Comparison of ENCODE assay signal across 18 cellular contexts in the genomic region with DNA sequence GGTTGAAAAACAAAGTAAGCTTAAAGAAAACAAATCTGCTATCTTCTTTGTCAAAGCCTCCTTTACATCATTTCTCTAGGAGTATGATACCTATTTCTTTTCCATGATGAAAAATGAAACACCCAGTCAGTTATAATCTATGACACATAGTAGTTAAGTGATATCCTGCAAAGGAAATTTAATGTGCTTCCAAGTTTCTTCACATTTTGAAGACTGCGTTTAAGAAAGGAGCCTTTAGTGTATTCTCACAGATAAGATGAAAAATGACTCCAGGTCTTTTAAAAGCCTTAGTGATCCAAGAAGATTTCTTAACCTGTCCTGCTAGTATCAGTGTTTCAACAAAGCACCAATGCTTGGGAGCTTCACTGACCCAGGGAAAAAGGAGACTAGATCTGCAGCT.
DNase-seq lines count a peak whose midpoint lies in the region; ATAC-seq and TF ChIP-seq lines count a peak whose summit lies in the region.
"Had no signal": no experiment of that assay in that cellular context is flagged by ENCODE, and none has a peak within 500 bp of the region (broad histone marks: within the 10 kb centered on the region; RNA-seq: fewer than 3 reads in every experiment).

No MANE protein-coding gene starts in this region.

- H3K4me1 Mint-ChIP-seq in HFFc6 (ENCODE audit: low read depth), result peaks cover 70% of the 10 kb centered on the region
- peaks cover 9% of the 10 kb centered on the region for H3K4me1 Mint-ChIP-seq in nephron
- H3K4me1 Mint-ChIP-seq: CD4-positive, alpha-beta memory T cell had no signal

- H3K4me3 Mint-ChIP-seq in HFFc6 (peak overlapping the region; percentile 33; the same call in 1 of the 2 replicates), nephron (no peak overlapping the region)
- H3K4me3 Mint-ChIP-seq: CD4-positive, alpha-beta memory T cell had no signal

- intact Hi-C loops in mammary epithelial cell (cut with micrococcal nuclease), result no loop called here

- no peaks in the 10 kb centered on the region for H4K20me1 ChIP-seq in mammary epithelial cell (ENCODE audit: insufficient read depth, low read length)

- H3K36me3 ChIP-seq in mammary epithelial cell (ENCODE audit: insufficient read depth, low read length), result no peaks in the 10 kb centered on the region
- H3K36me3 ChIP-seq: HAP-1 had no signal

- H3K4me2 ChIP-seq in mammary epithelial cell (ENCODE audit: insufficient read depth, low read depth, low read length), result no peak overlapping the region
- H3K4me2 ChIP-seq: A549 had no signal

- H3K27ac ChIP-seq in RWPE1 (no peak overlapping the region), mammary epithelial cell (ENCODE audit: insufficient read depth, low read depth, low read length) (no peak overlapping the region)
- H3K27ac ChIP-seq: A549 had no signal

- H3K27me3 ChIP-seq in mammary epithelial cell (ENCODE audit: insufficient read depth, low read length), result no peaks in the 10 kb centered on the region

- in situ Hi-C loops in mammary epithelial cell (cut with MboI; ENCODE audit: low sequenced_read_pairs in 2 of 2), result no loop called here

- H3K36me3 Mint-ChIP-seq in HFFc6 (ENCODE audit: low read depth) (peaks cover 14% of the 10 kb centered on the region), nephron (ENCODE audit: low read depth) (no peaks in the 10 kb centered on the region)
- H3K36me3 Mint-ChIP-seq: CD4-positive, alpha-beta memory T cell had no signal

- peak overlapping the region; percentile 66 for H3K27ac Mint-ChIP-seq in HFFc6
- H3K27ac Mint-ChIP-seq in nephron, result peak overlapping the region; percentile 3 to 42 (median 11)
- H3K27ac Mint-ChIP-seq: CD4-positive, alpha-beta memory T cell had no signal

- no peaks in the 10 kb centered on the region for H3K4me1 ChIP-seq in mammary epithelial cell (ENCODE audit: insufficient read depth, low read length)
- H3K4me1 ChIP-seq: A549, HAP-1 had no signal

- no peak overlapping the region for H2AFZ ChIP-seq in mammary epithelial cell (ENCODE audit: low read depth, low read length)

- H3K27me3 Mint-ChIP-seq in HFFc6 (ENCODE audit: insufficient read depth) (no peaks in the 10 kb centered on the region), nephron (ENCODE audit: low read depth) (no peaks in the 10 kb centered on the region)
- H3K27me3 Mint-ChIP-seq: CD4-positive, alpha-beta memory T cell had no signal

- TF ChIP-seq CTCF in HFFc6 (IDR thresholded peaks at IDR 0.05) (no peak), nephron (IDR thresholded peaks at IDR 0.05; ENCODE audit: unreplicated experiment in 3 of 3) (no peak), RWPE1 (conservative IDR thresholded peaks at IDR 0.05; ENCODE audit: low read depth) (no peak), mammary epithelial cell (conservative IDR thresholded peaks at IDR 0.05 in 1 of 2, IDR thresholded peaks at IDR 0.05 in 1 of 2; ENCODE audit: extremely low read depth in 1 of 2, insufficient read depth in 1 of 2, low read depth in 1 of 2, low read length in 2 of 2) (no peak)

- dilution Hi-C loops in mammary epithelial cell (cut with HindIII; ENCODE audit: low sequenced_read_pairs), result no loop called here

- no peak overlapping the region for H3K9ac ChIP-seq in mammary epithelial cell (ENCODE audit: insufficient read depth, low read length)

- H3K4me3 ChIP-seq in mammary epithelial cell (replicated peaks in 1 of 3; ENCODE audit: insufficient read depth in 1 of 3, low read depth in 2 of 3, low read length in 3 of 3), result no peak overlapping the region
- H3K4me3 ChIP-seq: A549, HAP-1 had no signal

- no peaks in the 10 kb centered on the region for H3K79me2 ChIP-seq in mammary epithelial cell (ENCODE audit: insufficient read depth, low read length)

- H3K9me3 Mint-ChIP-seq in HFFc6 (peaks cover 7% of the 10 kb centered on the region), nephron (no peaks in the 10 kb centered on the region)

- POLR2A ChIA-PET in RWPE1 (lab: Yijun Ruan, JAX; ENCODE audit: low non-redundant PET), result no interaction called here

- no peaks in the 10 kb centered on the region for H3K9me3 ChIP-seq in mammary epithelial cell (replicated peaks; ENCODE audit: insufficient read depth, low read length)
- H3K9me3 ChIP-seq: A549, HAP-1 had no signal

- no TSS peak for BruUV-seq in mammary epithelial cell (replicated peaks; lab: Mats Ljungman, UMichigan)

- DNase-seq in HFFc6, result no peak
- DNase-seq in RWPE1 (ENCODE audit: low spot score), result no peak
- no peak for DNase-seq in NCI-H128 (lab: John Stamatoyannopoulos, UW; ENCODE audit: unreplicated experiment)
- DNase-seq in mammary epithelial cell, result no peak
- no peak for DNase-seq in NCI-H2029 (lab: John Stamatoyannopoulos, UW)
- DNase-seq: 8988T; C1 segment of cervical spinal cord; Calu3; CD4-positive, alpha-beta memory T cell; COR-L47; DMS53; DMS79 treated with DMSO at 0.1 percent for 48 hours; GF-D8; GOT3 had no signal

- 18% methylated on average over 1 of the region's 1 CpG for WGBS in mammary epithelial cell (ENCODE audit: low coverage, missing lambda C conversion rate)

- CTCF ChIA-PET in RWPE1 (lab: Yijun Ruan, JAX), result no interaction called here
- CTCF ChIA-PET in mammary epithelial cell (lab: Charles Lee; ENCODE audit: low non-redundant PET), result no interaction called here

- peak; percentile 21 for ATAC-seq in SK-N-SH treated with all-trans-retinoic acid at 6 μM for 48 hours
- ATAC-seq: A549 had no signal

TF ChIP-seq in SK-N-SH treated with all-trans-retinoic acid at 6 μM for 48 hours, 23 proteins besides CTCF, POLR2A, EP300 and RAD21 (continues in another document):
- TF ChIP-seq ZFP30 (CRISPR knock-in tag; IDR thresholded peaks at IDR 0.05), result no peak
- TF ChIP-seq, protein P1, sequence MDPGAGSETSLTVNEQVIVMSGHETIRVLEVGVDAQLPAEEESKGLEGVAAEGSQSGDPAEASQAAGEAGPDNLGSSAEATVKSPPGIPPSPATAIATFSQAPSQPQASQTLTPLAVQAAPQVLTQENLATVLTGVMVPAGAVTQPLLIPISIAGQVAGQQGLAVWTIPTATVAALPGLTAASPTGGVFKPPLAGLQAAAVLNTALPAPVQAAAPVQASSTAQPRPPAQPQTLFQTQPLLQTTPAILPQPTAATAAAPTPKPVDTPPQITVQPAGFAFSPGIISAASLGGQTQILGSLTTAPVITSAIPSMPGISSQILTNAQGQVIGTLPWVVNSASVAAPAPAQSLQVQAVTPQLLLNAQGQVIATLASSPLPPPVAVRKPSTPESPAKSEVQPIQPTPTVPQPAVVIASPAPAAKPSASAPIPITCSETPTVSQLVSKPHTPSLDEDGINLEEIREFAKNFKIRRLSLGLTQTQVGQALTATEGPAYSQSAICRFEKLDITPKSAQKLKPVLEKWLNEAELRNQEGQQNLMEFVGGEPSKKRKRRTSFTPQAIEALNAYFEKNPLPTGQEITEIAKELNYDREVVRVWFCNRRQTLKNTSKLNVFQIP (CRISPR knock-in tag; IDR thresholded peaks at IDR 0.05; ENCODE audit: borderline replicate concordance, low read depth), result no peak
- no peak for TF ChIP-seq ZNF8 (CRISPR knock-in tag; IDR thresholded peaks at IDR 0.05)
- TF ChIP-seq TCF4 (CRISPR knock-in tag; IDR thresholded peaks at IDR 0.05; ENCODE audit: borderline replicate concordance), result no peak
- TF ChIP-seq PPARA (CRISPR knock-in tag; IDR thresholded peaks at IDR 0.05; ENCODE audit: borderline replicate concordance), result no peak
- TF ChIP-seq, protein P2, sequence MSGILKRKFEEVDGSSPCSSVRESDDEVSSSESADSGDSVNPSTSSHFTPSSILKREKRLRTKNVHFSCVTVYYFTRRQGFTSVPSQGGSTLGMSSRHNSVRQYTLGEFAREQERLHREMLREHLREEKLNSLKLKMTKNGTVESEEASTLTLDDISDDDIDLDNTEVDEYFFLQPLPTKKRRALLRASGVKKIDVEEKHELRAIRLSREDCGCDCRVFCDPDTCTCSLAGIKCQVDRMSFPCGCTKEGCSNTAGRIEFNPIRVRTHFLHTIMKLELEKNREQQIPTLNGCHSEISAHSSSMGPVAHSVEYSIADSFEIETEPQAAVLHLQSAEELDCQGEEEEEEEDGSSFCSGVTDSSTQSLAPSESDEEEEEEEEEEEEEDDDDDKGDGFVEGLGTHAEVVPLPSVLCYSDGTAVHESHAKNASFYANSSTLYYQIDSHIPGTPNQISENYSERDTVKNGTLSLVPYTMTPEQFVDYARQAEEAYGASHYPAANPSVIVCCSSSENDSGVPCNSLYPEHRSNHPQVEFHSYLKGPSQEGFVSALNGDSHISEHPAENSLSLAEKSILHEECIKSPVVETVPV (CRISPR knock-in tag; IDR thresholded peaks at IDR 0.05), result no peak
- no peak for TF ChIP-seq ZNF70 (CRISPR knock-in tag; IDR thresholded peaks at IDR 0.05)
- no peak for TF ChIP-seq SNAI2 (CRISPR knock-in tag; IDR thresholded peaks at IDR 0.05)
- TF ChIP-seq ZFP3 (CRISPR knock-in tag; IDR thresholded peaks at IDR 0.05), result no peak
- no peak for TF ChIP-seq TOX (CRISPR knock-in tag; IDR thresholded peaks at IDR 0.05; ENCODE audit: borderline replicate concordance)
- no peak for TF ChIP-seq ESRRG (CRISPR knock-in tag; IDR thresholded peaks at IDR 0.05)
- TF ChIP-seq, protein P3, sequence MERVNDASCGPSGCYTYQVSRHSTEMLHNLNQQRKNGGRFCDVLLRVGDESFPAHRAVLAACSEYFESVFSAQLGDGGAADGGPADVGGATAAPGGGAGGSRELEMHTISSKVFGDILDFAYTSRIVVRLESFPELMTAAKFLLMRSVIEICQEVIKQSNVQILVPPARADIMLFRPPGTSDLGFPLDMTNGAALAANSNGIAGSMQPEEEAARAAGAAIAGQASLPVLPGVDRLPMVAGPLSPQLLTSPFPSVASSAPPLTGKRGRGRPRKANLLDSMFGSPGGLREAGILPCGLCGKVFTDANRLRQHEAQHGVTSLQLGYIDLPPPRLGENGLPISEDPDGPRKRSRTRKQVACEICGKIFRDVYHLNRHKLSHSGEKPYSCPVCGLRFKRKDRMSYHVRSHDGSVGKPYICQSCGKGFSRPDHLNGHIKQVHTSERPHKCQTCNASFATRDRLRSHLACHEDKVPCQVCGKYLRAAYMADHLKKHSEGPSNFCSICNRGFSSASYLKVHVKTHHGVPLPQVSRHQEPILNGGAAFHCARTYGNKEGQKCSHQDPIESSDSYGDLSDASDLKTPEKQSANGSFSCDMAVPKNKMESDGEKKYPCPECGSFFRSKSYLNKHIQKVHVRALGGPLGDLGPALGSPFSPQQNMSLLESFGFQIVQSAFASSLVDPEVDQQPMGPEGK (CRISPR knock-in tag; IDR thresholded peaks at IDR 0.05; ENCODE audit: borderline replicate concordance), result no peak
- TF ChIP-seq ZC3H10 (CRISPR knock-in tag; IDR thresholded peaks at IDR 0.05), result no peak
- no peak for TF ChIP-seq OSR1 (CRISPR knock-in tag; IDR thresholded peaks at IDR 0.05)
- TF ChIP-seq ISL1 (CRISPR knock-in tag; IDR thresholded peaks at IDR 0.05), result no peak
- TF ChIP-seq ARNTL (CRISPR knock-in tag; IDR thresholded peaks at IDR 0.05; ENCODE audit: borderline replicate concordance, low read depth), result no peak
- TF ChIP-seq GLIS3 (CRISPR knock-in tag; IDR thresholded peaks at IDR 0.05), result no peak
